Comparison of ENCODE assay signal across 1 cellular context in the genomic region with DNA sequence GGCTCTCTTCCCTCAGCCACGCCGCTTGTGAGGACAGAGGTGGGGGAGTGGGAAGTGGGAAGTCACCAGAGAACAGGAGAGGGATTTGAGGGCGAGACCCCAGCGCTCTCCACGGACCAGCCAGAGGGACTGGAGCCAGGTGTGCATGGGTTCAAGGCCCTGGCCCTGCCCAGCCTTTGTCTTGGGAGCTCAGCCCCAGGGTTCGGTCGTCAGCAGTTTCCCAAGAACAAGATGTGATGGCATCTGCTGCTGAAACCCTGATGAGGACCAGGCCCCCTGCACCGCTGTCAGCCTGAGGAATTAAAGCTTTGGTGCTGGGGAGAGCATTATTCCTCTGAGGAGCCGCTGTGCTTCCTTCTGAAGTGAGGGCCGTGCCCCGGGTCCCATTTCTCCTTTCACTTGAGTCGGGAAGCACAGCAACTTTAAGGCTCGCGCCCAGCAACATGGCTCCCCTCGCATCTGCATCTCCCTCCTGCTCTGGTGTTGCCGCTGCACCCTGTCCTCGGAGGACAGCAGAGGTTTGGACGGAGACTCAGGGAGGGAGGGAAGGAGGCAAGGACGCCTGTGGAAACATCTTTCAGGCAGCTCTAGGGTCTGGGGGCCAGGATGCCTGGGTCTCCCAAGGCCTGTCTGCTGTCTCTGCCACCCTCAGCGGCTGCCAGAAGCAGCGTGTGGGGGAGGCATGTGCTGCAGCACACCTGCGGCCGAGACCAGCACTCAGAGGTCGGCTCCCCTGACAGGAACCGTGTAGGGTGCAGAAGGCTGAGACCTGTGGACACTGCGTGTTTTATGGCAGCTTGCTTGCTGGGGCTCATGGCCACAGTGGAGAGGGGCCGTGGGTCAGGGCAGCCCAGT.
TF ChIP-seq lines count a peak whose summit lies in the region.

No MANE protein-coding gene starts in this region.

TF ChIP-seq in HEK293T, 16 proteins besides CTCF, POLR2A, EP300 and RAD21:
- TF ChIP-seq CTBP1 (IDR thresholded peaks at IDR 0.05; ENCODE audit: borderline replicate concordance) (no peak), FOXM1 (IDR thresholded peaks at IDR 0.05; ENCODE audit: borderline replicate concordance) (no peak), ARNT (IDR thresholded peaks at IDR 0.05) (no peak), SP1 (IDR thresholded peaks at IDR 0.05) (no peak), TARDBP (IDR thresholded peaks at IDR 0.05) (no peak), NFRKB (IDR thresholded peaks at IDR 0.05) (no peak), FOXA1 (IDR thresholded peaks at IDR 0.05) (no peak), FOXK2 (IDR thresholded peaks at IDR 0.05) (no peak), HDGF (IDR thresholded peaks at IDR 0.05; ENCODE audit: borderline replicate concordance) (no peak), LEF1 (IDR thresholded peaks at IDR 0.05; ENCODE audit: borderline replicate concordance) (no peak), ZNF384 (IDR thresholded peaks at IDR 0.05) (no peak), L3MBTL2 (conservative IDR thresholded peaks at IDR 0.05) (no peak), ELF4 (IDR thresholded peaks at IDR 0.05) (no peak), BHLHE40 (IDR thresholded peaks at IDR 0.05; ENCODE audit: borderline replicate concordance) (no peak), SUZ12 (IDR thresholded peaks at IDR 0.05) (no peak)
- TF ChIP-seq, protein P1, sequence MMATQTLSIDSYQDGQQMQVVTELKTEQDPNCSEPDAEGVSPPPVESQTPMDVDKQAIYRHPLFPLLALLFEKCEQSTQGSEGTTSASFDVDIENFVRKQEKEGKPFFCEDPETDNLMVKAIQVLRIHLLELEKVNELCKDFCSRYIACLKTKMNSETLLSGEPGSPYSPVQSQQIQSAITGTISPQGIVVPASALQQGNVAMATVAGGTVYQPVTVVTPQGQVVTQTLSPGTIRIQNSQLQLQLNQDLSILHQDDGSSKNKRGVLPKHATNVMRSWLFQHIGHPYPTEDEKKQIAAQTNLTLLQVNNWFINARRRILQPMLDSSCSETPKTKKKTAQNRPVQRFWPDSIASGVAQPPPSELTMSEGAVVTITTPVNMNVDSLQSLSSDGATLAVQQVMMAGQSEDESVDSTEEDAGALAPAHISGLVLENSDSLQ (IDR thresholded peaks at IDR 0.05), result no peak
TF ChIP-seq in HEK293T: peak in this region for 0.
